1 cellular context compared by ENCODE assay signal in the genomic region with DNA sequence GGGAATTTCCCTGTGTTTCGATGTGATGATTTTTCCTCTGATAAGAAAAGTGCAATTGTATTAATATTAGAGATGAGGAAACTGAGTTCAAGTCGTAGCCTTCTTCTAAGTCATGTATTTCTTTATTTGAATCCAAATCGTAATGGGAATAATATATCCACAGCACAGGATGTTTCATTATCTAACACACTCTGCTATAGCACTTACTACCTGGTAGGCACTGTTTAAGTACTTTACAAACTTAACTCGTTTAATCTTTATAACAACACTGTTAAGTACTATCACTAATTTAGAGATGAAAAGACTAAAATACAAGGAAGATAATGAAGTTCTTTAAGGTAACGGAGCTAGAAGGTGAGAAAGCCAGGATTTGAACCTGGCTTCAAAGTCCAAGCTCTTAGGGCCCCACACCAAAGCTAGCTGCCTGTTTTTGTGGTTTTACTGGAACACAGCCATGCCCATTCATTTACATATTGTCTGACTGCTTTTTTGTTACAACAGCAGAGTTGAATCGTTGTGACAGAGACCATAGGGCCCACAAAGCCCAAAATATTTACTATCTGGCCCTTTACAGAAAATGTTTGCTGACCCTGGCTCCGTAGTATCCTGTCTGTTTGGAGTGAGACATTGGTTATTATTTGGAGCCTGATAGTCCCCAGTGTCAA.
TF ChIP-seq lines count a peak whose summit lies in the region.

No MANE protein-coding gene starts in this region.

TF ChIP-seq in HepG2, 621 proteins besides CTCF, POLR2A, EP300 and RAD21 (continued from another document and continues in another):
- TF ChIP-seq, protein P1, sequence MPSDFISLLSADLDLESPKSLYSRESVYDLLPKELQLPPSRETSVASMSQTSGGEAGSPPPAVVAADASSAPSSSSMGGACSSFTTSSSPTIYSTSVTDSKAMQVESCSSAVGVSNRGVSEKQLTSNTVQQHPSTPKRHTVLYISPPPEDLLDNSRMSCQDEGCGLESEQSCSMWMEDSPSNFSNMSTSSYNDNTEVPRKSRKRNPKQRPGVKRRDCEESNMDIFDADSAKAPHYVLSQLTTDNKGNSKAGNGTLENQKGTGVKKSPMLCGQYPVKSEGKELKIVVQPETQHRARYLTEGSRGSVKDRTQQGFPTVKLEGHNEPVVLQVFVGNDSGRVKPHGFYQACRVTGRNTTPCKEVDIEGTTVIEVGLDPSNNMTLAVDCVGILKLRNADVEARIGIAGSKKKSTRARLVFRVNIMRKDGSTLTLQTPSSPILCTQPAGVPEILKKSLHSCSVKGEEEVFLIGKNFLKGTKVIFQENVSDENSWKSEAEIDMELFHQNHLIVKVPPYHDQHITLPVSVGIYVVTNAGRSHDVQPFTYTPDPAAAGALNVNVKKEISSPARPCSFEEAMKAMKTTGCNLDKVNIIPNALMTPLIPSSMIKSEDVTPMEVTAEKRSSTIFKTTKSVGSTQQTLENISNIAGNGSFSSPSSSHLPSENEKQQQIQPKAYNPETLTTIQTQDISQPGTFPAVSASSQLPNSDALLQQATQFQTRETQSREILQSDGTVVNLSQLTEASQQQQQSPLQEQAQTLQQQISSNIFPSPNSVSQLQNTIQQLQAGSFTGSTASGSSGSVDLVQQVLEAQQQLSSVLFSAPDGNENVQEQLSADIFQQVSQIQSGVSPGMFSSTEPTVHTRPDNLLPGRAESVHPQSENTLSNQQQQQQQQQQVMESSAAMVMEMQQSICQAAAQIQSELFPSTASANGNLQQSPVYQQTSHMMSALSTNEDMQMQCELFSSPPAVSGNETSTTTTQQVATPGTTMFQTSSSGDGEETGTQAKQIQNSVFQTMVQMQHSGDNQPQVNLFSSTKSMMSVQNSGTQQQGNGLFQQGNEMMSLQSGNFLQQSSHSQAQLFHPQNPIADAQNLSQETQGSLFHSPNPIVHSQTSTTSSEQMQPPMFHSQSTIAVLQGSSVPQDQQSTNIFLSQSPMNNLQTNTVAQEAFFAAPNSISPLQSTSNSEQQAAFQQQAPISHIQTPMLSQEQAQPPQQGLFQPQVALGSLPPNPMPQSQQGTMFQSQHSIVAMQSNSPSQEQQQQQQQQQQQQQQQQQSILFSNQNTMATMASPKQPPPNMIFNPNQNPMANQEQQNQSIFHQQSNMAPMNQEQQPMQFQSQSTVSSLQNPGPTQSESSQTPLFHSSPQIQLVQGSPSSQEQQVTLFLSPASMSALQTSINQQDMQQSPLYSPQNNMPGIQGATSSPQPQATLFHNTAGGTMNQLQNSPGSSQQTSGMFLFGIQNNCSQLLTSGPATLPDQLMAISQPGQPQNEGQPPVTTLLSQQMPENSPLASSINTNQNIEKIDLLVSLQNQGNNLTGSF (CRISPR knock-in tag; IDR thresholded peaks at IDR 0.05), result no peak
- TF ChIP-seq ZNF446 (CRISPR knock-in tag; IDR thresholded peaks at IDR 0.05) (no peak), NFYC (CRISPR knock-in tag; IDR thresholded peaks at IDR 0.05) (no peak), ETV6 (CRISPR knock-in tag; conservative IDR thresholded peaks at IDR 0.05) (no peak), IRF2 (CRISPR knock-in tag; IDR thresholded peaks at IDR 0.05) (peak; percentile 80; the same call in 1 of the 2 replicates), ZNF180 (CRISPR knock-in tag; IDR thresholded peaks at IDR 0.05; ENCODE audit: borderline replicate concordance, low read depth) (no peak), ZNF850 (CRISPR knock-in tag; conservative IDR thresholded peaks at IDR 0.05) (no peak), ZFP36L1 (CRISPR knock-in tag; IDR thresholded peaks at IDR 0.05) (peak; percentile 65; the same call in 1 of the 2 replicates), ARID2 (CRISPR knock-in tag; IDR thresholded peaks at IDR 0.05; ENCODE audit: borderline replicate concordance) (no peak), ZNF761 (CRISPR knock-in tag; conservative IDR thresholded peaks at IDR 0.05) (no peak), ZSCAN30 (CRISPR knock-in tag; IDR thresholded peaks at IDR 0.05) (no peak), JARID2 (CRISPR knock-in tag; IDR thresholded peaks at IDR 0.05; ENCODE audit: insufficient replicate concordance) (no peak), HNRNPK (IDR thresholded peaks at IDR 0.05; ENCODE audit: low read depth, low read length, poor library complexity, severe bottlenecking) (no peak), DPF2 (CRISPR knock-in tag; IDR thresholded peaks at IDR 0.05; ENCODE audit: borderline replicate concordance, low read depth) (peak; percentile 67; the same call in 1 of the 2 replicates), ZFP1 (CRISPR knock-in tag; IDR thresholded peaks at IDR 0.05) (0 out of 2 replicates have a peak, but pooled peaks have one; percentile 28), TSC22D2 (CRISPR knock-in tag; IDR thresholded peaks at IDR 0.05; ENCODE audit: borderline replicate concordance) (no peak), ZNF484 (CRISPR knock-in tag; IDR thresholded peaks at IDR 0.05; ENCODE audit: borderline replicate concordance, low read depth) (no peak), THAP11 (CRISPR knock-in tag; IDR thresholded peaks at IDR 0.05) (0 out of 2 replicates have a peak, but pooled peaks have one; percentile 16), GTF2F1 (IDR thresholded peaks at IDR 0.05; ENCODE audit: low read length) (no peak), ZNF136 (CRISPR knock-in tag; IDR thresholded peaks at IDR 0.05; ENCODE audit: low read depth) (0 out of 2 replicates have a peak, but pooled peaks have one; percentile 39), ETV5 (CRISPR knock-in tag; IDR thresholded peaks at IDR 0.05; ENCODE audit: borderline replicate concordance) (peak; percentile 31; the same call in 1 of the 2 replicates), ZNF773 (CRISPR knock-in tag; IDR thresholded peaks at IDR 0.05; ENCODE audit: borderline replicate concordance) (no peak), ZNF253 (CRISPR knock-in tag; IDR thresholded peaks at IDR 0.05; ENCODE audit: borderline replicate concordance) (no peak), ZNF720 (CRISPR knock-in tag; IDR thresholded peaks at IDR 0.05) (no peak), FLYWCH1 (CRISPR knock-in tag; IDR thresholded peaks at IDR 0.05) (no peak)
- TF ChIP-seq, protein P2, sequence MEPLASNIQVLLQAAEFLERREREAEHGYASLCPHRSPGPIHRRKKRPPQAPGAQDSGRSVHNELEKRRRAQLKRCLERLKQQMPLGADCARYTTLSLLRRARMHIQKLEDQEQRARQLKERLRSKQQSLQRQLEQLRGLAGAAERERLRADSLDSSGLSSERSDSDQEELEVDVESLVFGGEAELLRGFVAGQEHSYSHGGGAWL (CRISPR knock-in tag; IDR thresholded peaks at IDR 0.05), result no peak
- TF ChIP-seq, protein P3, sequence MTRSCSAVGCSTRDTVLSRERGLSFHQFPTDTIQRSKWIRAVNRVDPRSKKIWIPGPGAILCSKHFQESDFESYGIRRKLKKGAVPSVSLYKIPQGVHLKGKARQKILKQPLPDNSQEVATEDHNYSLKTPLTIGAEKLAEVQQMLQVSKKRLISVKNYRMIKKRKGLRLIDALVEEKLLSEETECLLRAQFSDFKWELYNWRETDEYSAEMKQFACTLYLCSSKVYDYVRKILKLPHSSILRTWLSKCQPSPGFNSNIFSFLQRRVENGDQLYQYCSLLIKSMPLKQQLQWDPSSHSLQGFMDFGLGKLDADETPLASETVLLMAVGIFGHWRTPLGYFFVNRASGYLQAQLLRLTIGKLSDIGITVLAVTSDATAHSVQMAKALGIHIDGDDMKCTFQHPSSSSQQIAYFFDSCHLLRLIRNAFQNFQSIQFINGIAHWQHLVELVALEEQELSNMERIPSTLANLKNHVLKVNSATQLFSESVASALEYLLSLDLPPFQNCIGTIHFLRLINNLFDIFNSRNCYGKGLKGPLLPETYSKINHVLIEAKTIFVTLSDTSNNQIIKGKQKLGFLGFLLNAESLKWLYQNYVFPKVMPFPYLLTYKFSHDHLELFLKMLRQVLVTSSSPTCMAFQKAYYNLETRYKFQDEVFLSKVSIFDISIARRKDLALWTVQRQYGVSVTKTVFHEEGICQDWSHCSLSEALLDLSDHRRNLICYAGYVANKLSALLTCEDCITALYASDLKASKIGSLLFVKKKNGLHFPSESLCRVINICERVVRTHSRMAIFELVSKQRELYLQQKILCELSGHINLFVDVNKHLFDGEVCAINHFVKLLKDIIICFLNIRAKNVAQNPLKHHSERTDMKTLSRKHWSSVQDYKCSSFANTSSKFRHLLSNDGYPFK (CRISPR knock-in tag; IDR thresholded peaks at IDR 0.05; ENCODE audit: borderline replicate concordance), result no peak
- TF ChIP-seq, protein P4, sequence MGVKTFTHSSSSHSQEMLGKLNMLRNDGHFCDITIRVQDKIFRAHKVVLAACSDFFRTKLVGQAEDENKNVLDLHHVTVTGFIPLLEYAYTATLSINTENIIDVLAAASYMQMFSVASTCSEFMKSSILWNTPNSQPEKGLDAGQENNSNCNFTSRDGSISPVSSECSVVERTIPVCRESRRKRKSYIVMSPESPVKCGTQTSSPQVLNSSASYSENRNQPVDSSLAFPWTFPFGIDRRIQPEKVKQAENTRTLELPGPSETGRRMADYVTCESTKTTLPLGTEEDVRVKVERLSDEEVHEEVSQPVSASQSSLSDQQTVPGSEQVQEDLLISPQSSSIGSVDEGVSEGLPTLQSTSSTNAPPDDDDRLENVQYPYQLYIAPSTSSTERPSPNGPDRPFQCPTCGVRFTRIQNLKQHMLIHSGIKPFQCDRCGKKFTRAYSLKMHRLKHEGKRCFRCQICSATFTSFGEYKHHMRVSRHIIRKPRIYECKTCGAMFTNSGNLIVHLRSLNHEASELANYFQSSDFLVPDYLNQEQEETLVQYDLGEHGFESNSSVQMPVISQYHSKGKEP (CRISPR knock-in tag; IDR thresholded peaks at IDR 0.05), result no peak
- TF ChIP-seq, protein P5, sequence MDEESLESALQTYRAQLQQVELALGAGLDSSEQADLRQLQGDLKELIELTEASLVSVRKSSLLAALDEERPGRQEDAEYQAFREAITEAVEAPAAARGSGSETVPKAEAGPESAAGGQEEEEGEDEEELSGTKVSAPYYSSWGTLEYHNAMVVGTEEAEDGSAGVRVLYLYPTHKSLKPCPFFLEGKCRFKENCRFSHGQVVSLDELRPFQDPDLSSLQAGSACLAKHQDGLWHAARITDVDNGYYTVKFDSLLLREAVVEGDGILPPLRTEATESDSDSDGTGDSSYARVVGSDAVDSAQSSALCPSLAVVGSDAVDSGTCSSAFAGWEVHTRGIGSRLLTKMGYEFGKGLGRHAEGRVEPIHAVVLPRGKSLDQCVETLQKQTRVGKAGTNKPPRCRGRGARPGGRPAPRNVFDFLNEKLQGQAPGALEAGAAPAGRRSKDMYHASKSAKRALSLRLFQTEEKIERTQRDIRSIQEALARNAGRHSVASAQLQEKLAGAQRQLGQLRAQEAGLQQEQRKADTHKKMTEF (CRISPR knock-in tag; IDR thresholded peaks at IDR 0.05), result peak; percentile 81; the same call in 1 of the 2 replicates
- TF ChIP-seq, protein P6, sequence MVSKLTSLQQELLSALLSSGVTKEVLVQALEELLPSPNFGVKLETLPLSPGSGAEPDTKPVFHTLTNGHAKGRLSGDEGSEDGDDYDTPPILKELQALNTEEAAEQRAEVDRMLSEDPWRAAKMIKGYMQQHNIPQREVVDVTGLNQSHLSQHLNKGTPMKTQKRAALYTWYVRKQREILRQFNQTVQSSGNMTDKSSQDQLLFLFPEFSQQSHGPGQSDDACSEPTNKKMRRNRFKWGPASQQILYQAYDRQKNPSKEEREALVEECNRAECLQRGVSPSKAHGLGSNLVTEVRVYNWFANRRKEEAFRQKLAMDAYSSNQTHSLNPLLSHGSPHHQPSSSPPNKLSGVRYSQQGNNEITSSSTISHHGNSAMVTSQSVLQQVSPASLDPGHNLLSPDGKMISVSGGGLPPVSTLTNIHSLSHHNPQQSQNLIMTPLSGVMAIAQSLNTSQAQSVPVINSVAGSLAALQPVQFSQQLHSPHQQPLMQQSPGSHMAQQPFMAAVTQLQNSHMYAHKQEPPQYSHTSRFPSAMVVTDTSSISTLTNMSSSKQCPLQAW (CRISPR knock-in tag; IDR thresholded peaks at IDR 0.05), result peak; percentile 72
- TF ChIP-seq, protein P7, sequence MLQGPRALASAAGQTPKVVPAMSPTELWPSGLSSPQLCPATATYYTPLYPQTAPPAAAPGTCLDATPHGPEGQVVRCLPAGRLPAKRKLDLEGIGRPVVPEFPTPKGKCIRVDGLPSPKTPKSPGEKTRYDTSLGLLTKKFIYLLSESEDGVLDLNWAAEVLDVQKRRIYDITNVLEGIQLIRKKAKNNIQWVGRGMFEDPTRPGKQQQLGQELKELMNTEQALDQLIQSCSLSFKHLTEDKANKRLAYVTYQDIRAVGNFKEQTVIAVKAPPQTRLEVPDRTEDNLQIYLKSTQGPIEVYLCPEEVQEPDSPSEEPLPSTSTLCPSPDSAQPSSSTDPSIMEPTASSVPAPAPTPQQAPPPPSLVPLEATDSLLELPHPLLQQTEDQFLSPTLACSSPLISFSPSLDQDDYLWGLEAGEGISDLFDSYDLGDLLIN (CRISPR knock-in tag; IDR thresholded peaks at IDR 0.05; ENCODE audit: borderline replicate concordance), result no peak
- TF ChIP-seq, protein P8, sequence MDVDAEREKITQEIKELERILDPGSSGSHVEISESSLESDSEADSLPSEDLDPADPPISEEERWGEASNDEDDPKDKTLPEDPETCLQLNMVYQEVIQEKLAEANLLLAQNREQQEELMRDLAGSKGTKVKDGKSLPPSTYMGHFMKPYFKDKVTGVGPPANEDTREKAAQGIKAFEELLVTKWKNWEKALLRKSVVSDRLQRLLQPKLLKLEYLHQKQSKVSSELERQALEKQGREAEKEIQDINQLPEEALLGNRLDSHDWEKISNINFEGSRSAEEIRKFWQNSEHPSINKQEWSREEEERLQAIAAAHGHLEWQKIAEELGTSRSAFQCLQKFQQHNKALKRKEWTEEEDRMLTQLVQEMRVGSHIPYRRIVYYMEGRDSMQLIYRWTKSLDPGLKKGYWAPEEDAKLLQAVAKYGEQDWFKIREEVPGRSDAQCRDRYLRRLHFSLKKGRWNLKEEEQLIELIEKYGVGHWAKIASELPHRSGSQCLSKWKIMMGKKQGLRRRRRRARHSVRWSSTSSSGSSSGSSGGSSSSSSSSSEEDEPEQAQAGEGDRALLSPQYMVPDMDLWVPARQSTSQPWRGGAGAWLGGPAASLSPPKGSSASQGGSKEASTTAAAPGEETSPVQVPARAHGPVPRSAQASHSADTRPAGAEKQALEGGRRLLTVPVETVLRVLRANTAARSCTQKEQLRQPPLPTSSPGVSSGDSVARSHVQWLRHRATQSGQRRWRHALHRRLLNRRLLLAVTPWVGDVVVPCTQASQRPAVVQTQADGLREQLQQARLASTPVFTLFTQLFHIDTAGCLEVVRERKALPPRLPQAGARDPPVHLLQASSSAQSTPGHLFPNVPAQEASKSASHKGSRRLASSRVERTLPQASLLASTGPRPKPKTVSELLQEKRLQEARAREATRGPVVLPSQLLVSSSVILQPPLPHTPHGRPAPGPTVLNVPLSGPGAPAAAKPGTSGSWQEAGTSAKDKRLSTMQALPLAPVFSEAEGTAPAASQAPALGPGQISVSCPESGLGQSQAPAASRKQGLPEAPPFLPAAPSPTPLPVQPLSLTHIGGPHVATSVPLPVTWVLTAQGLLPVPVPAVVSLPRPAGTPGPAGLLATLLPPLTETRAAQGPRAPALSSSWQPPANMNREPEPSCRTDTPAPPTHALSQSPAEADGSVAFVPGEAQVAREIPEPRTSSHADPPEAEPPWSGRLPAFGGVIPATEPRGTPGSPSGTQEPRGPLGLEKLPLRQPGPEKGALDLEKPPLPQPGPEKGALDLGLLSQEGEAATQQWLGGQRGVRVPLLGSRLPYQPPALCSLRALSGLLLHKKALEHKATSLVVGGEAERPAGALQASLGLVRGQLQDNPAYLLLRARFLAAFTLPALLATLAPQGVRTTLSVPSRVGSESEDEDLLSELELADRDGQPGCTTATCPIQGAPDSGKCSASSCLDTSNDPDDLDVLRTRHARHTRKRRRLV (CRISPR knock-in tag; IDR thresholded peaks at IDR 0.05), result no peak
- TF ChIP-seq, protein P9, sequence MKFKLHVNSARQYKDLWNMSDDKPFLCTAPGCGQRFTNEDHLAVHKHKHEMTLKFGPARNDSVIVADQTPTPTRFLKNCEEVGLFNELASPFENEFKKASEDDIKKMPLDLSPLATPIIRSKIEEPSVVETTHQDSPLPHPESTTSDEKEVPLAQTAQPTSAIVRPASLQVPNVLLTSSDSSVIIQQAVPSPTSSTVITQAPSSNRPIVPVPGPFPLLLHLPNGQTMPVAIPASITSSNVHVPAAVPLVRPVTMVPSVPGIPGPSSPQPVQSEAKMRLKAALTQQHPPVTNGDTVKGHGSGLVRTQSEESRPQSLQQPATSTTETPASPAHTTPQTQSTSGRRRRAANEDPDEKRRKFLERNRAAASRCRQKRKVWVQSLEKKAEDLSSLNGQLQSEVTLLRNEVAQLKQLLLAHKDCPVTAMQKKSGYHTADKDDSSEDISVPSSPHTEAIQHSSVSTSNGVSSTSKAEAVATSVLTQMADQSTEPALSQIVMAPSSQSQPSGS (CRISPR knock-in tag; IDR thresholded peaks at IDR 0.05), result no peak
